ENCODE assay signal across 18 cellular contexts in genomic region chr3:170813261-170813660, GRCh38. TPM values are rescaled to one million over a fixed set of nuclear protein-coding genes. Genes with fewer than 3 reads are reported as not detected.
DNase-seq lines count a peak whose midpoint lies in the region; TF ChIP-seq lines count a peak whose summit lies in the region.
"Had no signal": no experiment of that assay in that cellular context is flagged by ENCODE, and none has a peak within 500 bp of the region (broad histone marks: within the 10 kb centered on the region; RNA-seq: fewer than 3 reads in every experiment).

No MANE protein-coding gene starts in this region.

- H3K4ac ChIP-seq in mesenchymal stem cell (ENCODE audit: low read depth in 1 of 2, low read length in 2 of 2): peak overlapping the region in 1 of 2 experiments; percentile 67

- no peak overlapping the region for H2BK5ac ChIP-seq in mesenchymal stem cell (ENCODE audit: low read depth, low read length, poor library complexity, severe bottlenecking)

- H4K8ac ChIP-seq in mesenchymal stem cell (ENCODE audit: low read length): no peak overlapping the region

- H3K79me1 ChIP-seq in mesenchymal stem cell (replicated peaks; ENCODE audit: low read length, poor library complexity, severe bottlenecking): no peaks in the 10 kb centered on the region

- H4K91ac ChIP-seq in mesenchymal stem cell (ENCODE audit: low read length): no peak overlapping the region

- TF ChIP-seq CTCF in Loucy (conservative IDR thresholded peaks at IDR 0.05; ENCODE audit: low read length) (no peak), uterus (IDR thresholded peaks at IDR 0.05) (no peak), tibial artery (IDR thresholded peaks at IDR 0.05) (no peak)

- H2AK5ac ChIP-seq in mesenchymal stem cell (ENCODE audit: low read length, severe bottlenecking): peak overlapping the region; percentile 51

- H3K9ac ChIP-seq in Loucy (ENCODE audit: low read depth, low read length, poor library complexity, severe bottlenecking) (peak overlapping the region; percentile 24), mesenchymal stem cell (ENCODE audit: low read length) (peak overlapping the region; percentile 36)

- no peaks in the 10 kb centered on the region for H3K9me2 ChIP-seq in Loucy (replicated peaks; ENCODE audit: low read depth, low read length)

- peak overlapping the region; percentile 62 for H2AFZ ChIP-seq in Loucy (ENCODE audit: low read length)
- H2AFZ ChIP-seq in mesenchymal stem cell (ENCODE audit: low read depth, low read length): no peak overlapping the region

- DNase-seq in NCI-H2171 treated with DMSO at 0.1 percent for 48 hours (lab: John Stamatoyannopoulos, UW) (peak; percentile 17), NCI-H2171 (lab: John Stamatoyannopoulos, UW) (no peak), mesenchymal stem cell (no peak), uterus (no peak), tibial artery (no peak)
- no peak for DNase-seq in activated CD8-positive, alpha-beta memory T cell treated with anti-CD3 and anti-CD28 coated beads, Interleukin-2, amount 50 U/mL, for 48 hours
- DNase-seq: 8988T; AML-193; C1 segment of cervical spinal cord; CD8-positive, alpha-beta T cell; GDM1; KBM-7; NCI-H1092 treated with DMSO at 0.1 percent for 48 hours; NCI-H146; NCI-H2029; NCI-H524 treated with DMSO at 0.1 percent for 48 hours had no signal

- no peaks in the 10 kb centered on the region for H3K9me3 ChIP-seq in Loucy (ENCODE audit: insufficient read depth, low read depth, low read length)
- no peaks in the 10 kb centered on the region for H3K9me3 ChIP-seq in mesenchymal stem cell (ENCODE audit: control insufficient read depth, low read length)
- H3K9me3 ChIP-seq in uterus: no peaks in the 10 kb centered on the region
- no peaks in the 10 kb centered on the region for H3K9me3 ChIP-seq in tibial artery
- H3K9me3 ChIP-seq: HAP-1 had no signal

- 75% methylated on average over 5 of the region's 5 CpGs for WGBS in mesenchymal stem cell

- peak overlapping the region in 1 of 2 experiments; percentile 73 for H3K23ac ChIP-seq in mesenchymal stem cell (ENCODE audit: low read length in 2 of 2)

- H3K4me2 ChIP-seq in Loucy (ENCODE audit: low read depth, low read length, poor library complexity, severe bottlenecking) (no peak overlapping the region), mesenchymal stem cell (ENCODE audit: low read length, poor library complexity, severe bottlenecking) (no peak overlapping the region)

- H4K20me1 ChIP-seq in Loucy (ENCODE audit: insufficient read depth, low read length, poor library complexity, severe bottlenecking): no peaks in the 10 kb centered on the region

- no peak overlapping the region for H3K4me3 ChIP-seq in Loucy (ENCODE audit: low read length, poor library complexity, severe bottlenecking)
- no peak overlapping the region for H3K4me3 ChIP-seq in mesenchymal stem cell (ENCODE audit: insufficient read depth in 1 of 2, low read depth in 1 of 2, low read length in 2 of 2)
- H3K4me3 ChIP-seq in uterus: no peak overlapping the region
- no peak overlapping the region for H3K4me3 ChIP-seq in tibial artery
- H3K4me3 ChIP-seq: HAP-1 had no signal

- intact Hi-C loops in uterus (cut with DNase I; ENCODE audit: low total_unique reads) (loop anchor here (5.0 kb wide), 1 partner anchor 401 kb away; no protein-coding TSS in a partner anchor), tibial artery (cut with DNase I; ENCODE audit: low total_unique reads) (loop anchor here (5.0 kb wide), 1 partner anchor 396 kb away; the partner anchor contains the start of gene CLDN11)

- H3K27ac ChIP-seq in mesenchymal stem cell (ENCODE audit: low read length, poor library complexity, severe bottlenecking) (no peak overlapping the region), uterus (peak overlapping the region; percentile 62 to 74), tibial artery (no peak overlapping the region)

- no peaks in the 10 kb centered on the region for H3F3A ChIP-seq in Loucy (ENCODE audit: low read depth)

- H3K36me3 ChIP-seq in Loucy (ENCODE audit: insufficient read depth, low read length) (no peaks in the 10 kb centered on the region), mesenchymal stem cell (ENCODE audit: control insufficient read depth in 1 of 2, insufficient read depth in 2 of 2, low read depth in 1 of 2, low read length in 2 of 2) (no peaks in the 10 kb centered on the region), uterus (no peaks in the 10 kb centered on the region), tibial artery (no peaks in the 10 kb centered on the region)
- H3K36me3 ChIP-seq: HAP-1 had no signal

- H2BK120ac ChIP-seq in mesenchymal stem cell (ENCODE audit: low read depth, low read length): no peak overlapping the region

- no peak overlapping the region for H2BK15ac ChIP-seq in mesenchymal stem cell (ENCODE audit: low read depth, poor library complexity, severe bottlenecking)

- H3K18ac ChIP-seq in mesenchymal stem cell (ENCODE audit: low read depth in 1 of 2, low read length in 2 of 2): no peak overlapping the region

- peak overlapping the region in 1 of 2 experiments; percentile 27 for H2BK12ac ChIP-seq in mesenchymal stem cell (ENCODE audit: low read length in 2 of 2)

- H3K79me2 ChIP-seq in Loucy (ENCODE audit: insufficient read depth, low read length): no peaks in the 10 kb centered on the region

- H3K27me3 ChIP-seq in Loucy (ENCODE audit: insufficient read depth, low read length, poor library complexity, severe bottlenecking) (no peaks in the 10 kb centered on the region), mesenchymal stem cell (ENCODE audit: control insufficient read depth in 1 of 2, insufficient read depth in 1 of 2, low read length in 2 of 2) (no peaks in the 10 kb centered on the region), uterus (no peaks in the 10 kb centered on the region), tibial artery (no peaks in the 10 kb centered on the region)

- H3K4me1 ChIP-seq in Loucy (ENCODE audit: insufficient read depth, low read length, poor library complexity, severe bottlenecking) (peaks cover 32% of the 10 kb centered on the region), mesenchymal stem cell (ENCODE audit: control insufficient read depth, insufficient read depth, low read depth, low read length) (peaks cover 9% of the 10 kb centered on the region), uterus (peaks cover 0 to 9% of the 10 kb centered on the region in 2 donors), tibial artery (peaks cover 0 to 15% (median 5%) of the 10 kb centered on the region in 4 donors)

- no peak overlapping the region for H3K14ac ChIP-seq in mesenchymal stem cell (ENCODE audit: low read length in 2 of 2)

- TF ChIP-seq POLR2A in uterus (IDR thresholded peaks at IDR 0.05): no peak

RNA-seq across cellular contexts. Expression of gene RPL22L1, which starts 56.7 kb away (rescaled TPM):
- polyA plus RNA-seq in mesenchymal stem cell (2013, experiment 1 of 2): 380 TPM
- polyA plus RNA-seq in mesenchymal stem cell (2013, experiment 2 of 2): 394 TPM
- 100 to 1,000 TPM in 2 of 4 donors, 10 to 100 TPM in 2; 46.5 to 305 (median 175) TPM for total RNA-seq in uterus

Comparison
In these comparisons a context has a peak if more than half of its experiments do, and no peak if none do; other contexts are left out.
1. H3K27ac ChIP-seq: peak in uterus (2 of 2); none in mesenchymal stem cell (single experiment) and tibial artery (0 of 2).